In the genomic region with DNA sequence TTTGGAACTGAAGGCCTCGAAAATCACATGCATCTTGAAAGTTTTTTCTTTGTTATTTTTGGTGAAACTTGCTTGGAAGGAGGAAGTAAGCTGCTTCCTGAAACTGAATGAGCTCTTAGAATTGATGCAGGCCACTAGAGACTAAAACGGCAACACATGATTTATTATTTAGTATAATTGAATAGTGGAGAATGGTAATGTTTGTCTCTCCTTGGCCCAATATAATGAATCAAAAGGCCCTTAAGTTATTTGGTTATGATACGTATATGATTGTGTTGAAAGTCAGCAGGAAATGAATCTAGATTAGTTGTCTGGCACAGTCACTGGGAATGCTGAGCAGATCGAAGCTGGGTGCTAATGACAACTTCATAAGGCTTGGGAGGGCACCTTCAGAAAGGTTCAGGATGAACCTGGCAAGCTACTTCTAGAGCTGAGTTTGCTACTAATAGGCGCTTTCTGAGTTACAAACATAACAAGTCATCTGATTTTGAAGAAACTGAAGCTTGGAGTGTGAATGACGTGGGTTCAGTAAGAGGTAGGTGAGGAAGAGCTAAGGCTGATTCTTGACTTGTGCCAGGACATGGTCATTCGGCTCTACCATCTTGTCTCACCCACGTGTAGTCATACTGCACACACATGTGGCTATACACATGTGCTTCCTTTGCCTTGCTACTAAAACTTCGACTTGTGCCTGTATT, we compare ENCODE assay signal across 9 cellular contexts. TPM values are rescaled to one million over a fixed set of nuclear protein-coding genes. Genes with fewer than 3 reads are reported as not detected.
DNase-seq lines count a peak whose midpoint lies in the region; ATAC-seq lines count a peak whose summit lies in the region.
"Had no signal": no experiment of that assay in that cellular context is flagged by ENCODE, and none has a peak within 500 bp of the region (broad histone marks: within the 10 kb centered on the region; RNA-seq: fewer than 3 reads in every experiment).

No MANE protein-coding gene starts in this region.

- H3K4me3 Mint-ChIP-seq in IgD-negative memory B cell = peak overlapping the region; percentile 25 to 86 (median 74)
- H3K4me3 Mint-ChIP-seq: activated naive CD4-positive, alpha-beta T cell treated with anti-CD3 and anti-CD28 coated beads, Interleukin-2, amount 50 U/mL, for 24 hours had no signal

- peak overlapping the region; percentile 92 to 98 (median 93) for H3K27ac Mint-ChIP-seq in IgD-negative memory B cell
- H3K27ac Mint-ChIP-seq: activated naive CD4-positive, alpha-beta T cell treated with anti-CD3 and anti-CD28 coated beads, Interleukin-2, amount 50 U/mL, for 24 hours had no signal

- H3K4me1 Mint-ChIP-seq in IgD-negative memory B cell = peaks cover 39 to 60% (median 46%) of the 10 kb centered on the region in 3 donors

- H3K4me3 ChIP-seq in subcutaneous abdominal adipose tissue (ENCODE audit: low read depth in 1 of 5, low read length in 5 of 5) = peak overlapping the region in 1 of 5 donors; percentile 15

- intact Hi-C loops in Right ventricle myocardium superior (cut with DNase I) = no loop called here

- H3K9me3 ChIP-seq in subcutaneous abdominal adipose tissue (ENCODE audit: control insufficient read depth in 5 of 5, low read length in 5 of 5) = no peaks in the 10 kb centered on the region

- peaks cover 20% of the 10 kb centered on the region for H3K36me3 Mint-ChIP-seq in IgD-negative memory B cell

- peak; percentile 40 for ATAC-seq in Right ventricle myocardium superior (ENCODE audit: poor library complexity)
- no peak for ATAC-seq in HG03342 (IDR thresholded peaks at IDR 0.05; ENCODE audit: unreplicated experiment)

- no peaks in the 10 kb centered on the region for H3K9me3 Mint-ChIP-seq in IgD-negative memory B cell
- H3K9me3 Mint-ChIP-seq: activated naive CD4-positive, alpha-beta T cell treated with anti-CD3 and anti-CD28 coated beads, Interleukin-2, amount 50 U/mL, for 24 hours had no signal

- H3K27ac ChIP-seq in subcutaneous abdominal adipose tissue (ENCODE audit: low read depth, low read length) = peak overlapping the region; percentile 58

- H3K9ac ChIP-seq in subcutaneous abdominal adipose tissue (ENCODE audit: low read length in 5 of 5) = peak overlapping the region in 1 of 5 donors; percentile 60

- peaks cover 0 to 45% (median 28%) of the 10 kb centered on the region in 5 donors for H3K4me1 ChIP-seq in subcutaneous abdominal adipose tissue (ENCODE audit: control insufficient read depth in 5 of 5, insufficient read depth in 5 of 5, low read length in 5 of 5)

- H3K27me3 Mint-ChIP-seq in IgD-negative memory B cell = no peaks in the 10 kb centered on the region
- H3K27me3 Mint-ChIP-seq: activated naive CD4-positive, alpha-beta T cell treated with anti-CD3 and anti-CD28 coated beads, Interleukin-2, amount 50 U/mL, for 24 hours had no signal

- peak; percentile 48 for DNase-seq in RKO (ENCODE audit: low spot score)
- DNase-seq in Right ventricle myocardium superior = no peak
- DNase-seq in activated CD4-positive, CD25-positive, alpha-beta regulatory T cell (lab: John Stamatoyannopoulos, UW) = no peak
- no peak for DNase-seq in NCI-H82 treated with DMSO at 0.1 percent for 48 hours (lab: John Stamatoyannopoulos, UW; ENCODE audit: unreplicated experiment)
- no peak for DNase-seq in NCI-H446 (lab: John Stamatoyannopoulos, UW)

- peaks cover 0 to 6% (median 3%) of the 10 kb centered on the region in 5 donors for H3K36me3 ChIP-seq in subcutaneous abdominal adipose tissue (ENCODE audit: control insufficient read depth in 5 of 5, insufficient read depth in 5 of 5, low read length in 5 of 5)

- H3K27me3 ChIP-seq in subcutaneous abdominal adipose tissue (ENCODE audit: control insufficient read depth in 5 of 5, insufficient read depth in 4 of 5, low read length in 5 of 5) = no peaks in the 10 kb centered on the region

RNA-seq across cellular contexts. Expression of a gene that starts 56.2 kb away (rescaled TPM):
- 298 TPM for polyA plus RNA-seq in IgD-negative memory B cell
- total RNA-seq in Right ventricle myocardium superior = 19.0 TPM
